2 cellular contexts compared by ENCODE assay signal in genomic region chr11:107825875-107826274, GRCh38.
TF ChIP-seq lines count a peak whose summit lies in the region.

No MANE protein-coding gene starts in this region.

TF ChIP-seq in A549, 52 proteins besides CTCF, POLR2A, EP300 and RAD21 (continued from another document):
- TF ChIP-seq, protein P1, sequence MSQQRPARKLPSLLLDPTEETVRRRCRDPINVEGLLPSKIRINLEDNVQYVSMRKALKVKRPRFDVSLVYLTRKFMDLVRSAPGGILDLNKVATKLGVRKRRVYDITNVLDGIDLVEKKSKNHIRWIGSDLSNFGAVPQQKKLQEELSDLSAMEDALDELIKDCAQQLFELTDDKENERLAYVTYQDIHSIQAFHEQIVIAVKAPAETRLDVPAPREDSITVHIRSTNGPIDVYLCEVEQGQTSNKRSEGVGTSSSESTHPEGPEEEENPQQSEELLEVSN (IDR thresholded peaks at IDR 0.05; ENCODE audit: borderline replicate concordance, low read depth), result no peak

TF ChIP-seq in GM12878, 131 proteins besides CTCF, POLR2A, EP300 and RAD21:
- no peak for TF ChIP-seq IRF3 (IDR thresholded peaks at IDR 0.05)
- TF ChIP-seq ZNF384 (IDR thresholded peaks at IDR 0.05; ENCODE audit: borderline replicate concordance, low read depth, low read length), result no peak
- TF ChIP-seq, protein P2, sequence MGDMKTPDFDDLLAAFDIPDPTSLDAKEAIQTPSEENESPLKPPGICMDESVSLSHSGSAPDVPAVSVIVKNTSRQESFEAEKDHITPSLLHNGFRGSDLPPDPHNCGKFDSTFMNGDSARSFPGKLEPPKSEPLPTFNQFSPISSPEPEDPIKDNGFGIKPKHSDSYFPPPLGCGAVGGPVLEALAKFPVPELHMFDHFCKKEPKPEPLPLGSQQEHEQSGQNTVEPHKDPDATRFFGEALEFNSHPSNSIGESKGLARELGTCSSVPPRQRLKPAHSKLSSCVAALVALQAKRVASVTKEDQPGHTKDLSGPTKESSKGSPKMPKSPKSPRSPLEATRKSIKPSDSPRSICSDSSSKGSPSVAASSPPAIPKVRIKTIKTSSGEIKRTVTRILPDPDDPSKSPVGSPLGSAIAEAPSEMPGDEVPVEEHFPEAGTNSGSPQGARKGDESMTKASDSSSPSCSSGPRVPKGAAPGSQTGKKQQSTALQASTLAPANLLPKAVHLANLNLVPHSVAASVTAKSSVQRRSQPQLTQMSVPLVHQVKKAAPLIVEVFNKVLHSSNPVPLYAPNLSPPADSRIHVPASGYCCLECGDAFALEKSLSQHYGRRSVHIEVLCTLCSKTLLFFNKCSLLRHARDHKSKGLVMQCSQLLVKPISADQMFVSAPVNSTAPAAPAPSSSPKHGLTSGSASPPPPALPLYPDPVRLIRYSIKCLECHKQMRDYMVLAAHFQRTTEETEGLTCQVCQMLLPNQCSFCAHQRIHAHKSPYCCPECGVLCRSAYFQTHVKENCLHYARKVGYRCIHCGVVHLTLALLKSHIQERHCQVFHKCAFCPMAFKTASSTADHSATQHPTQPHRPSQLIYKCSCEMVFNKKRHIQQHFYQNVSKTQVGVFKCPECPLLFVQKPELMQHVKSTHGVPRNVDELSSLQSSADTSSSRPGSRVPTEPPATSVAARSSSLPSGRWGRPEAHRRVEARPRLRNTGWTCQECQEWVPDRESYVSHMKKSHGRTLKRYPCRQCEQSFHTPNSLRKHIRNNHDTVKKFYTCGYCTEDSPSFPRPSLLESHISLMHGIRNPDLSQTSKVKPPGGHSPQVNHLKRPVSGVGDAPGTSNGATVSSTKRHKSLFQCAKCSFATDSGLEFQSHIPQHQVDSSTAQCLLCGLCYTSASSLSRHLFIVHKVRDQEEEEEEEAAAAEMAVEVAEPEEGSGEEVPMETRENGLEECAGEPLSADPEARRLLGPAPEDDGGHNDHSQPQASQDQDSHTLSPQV (IDR thresholded peaks at IDR 0.05), result no peak
- TF ChIP-seq TCF3 (IDR thresholded peaks at IDR 0.05; ENCODE audit: borderline replicate concordance, insufficient read depth, low read depth, low read length), result no peak
- TF ChIP-seq SKIL (IDR thresholded peaks at IDR 0.05; ENCODE audit: low read depth, poor library complexity, severe bottlenecking), result no peak
- TF ChIP-seq PML (IDR thresholded peaks at IDR 0.05; ENCODE audit: low read length), result no peak
- TF ChIP-seq SREBF2 (IDR thresholded peaks at IDR 0.05; ENCODE audit: low read length), result no peak
- no peak for TF ChIP-seq RB1 (IDR thresholded peaks at IDR 0.05; ENCODE audit: borderline replicate concordance)
- no peak for TF ChIP-seq POLR2AphosphoS5 (IDR thresholded peaks at IDR 0.05; ENCODE audit: low read length)
- TF ChIP-seq MEF2B (IDR thresholded peaks at IDR 0.05; ENCODE audit: partially characterized antibody, poor library complexity, severe bottlenecking), result no peak
- TF ChIP-seq ETV6 (conservative IDR thresholded peaks at IDR 0.05 in 1 of 2, IDR thresholded peaks at IDR 0.05 in 1 of 2; ENCODE audit: borderline replicate concordance in 1 of 2, low read depth in 1 of 2), result no peak
- no peak for TF ChIP-seq PAX5 (IDR thresholded peaks at IDR 0.05; ENCODE audit: borderline replicate concordance, low read depth, low read length)
- TF ChIP-seq FOS (IDR thresholded peaks at IDR 0.05; ENCODE audit: borderline replicate concordance, extremely low read depth, insufficient read length), result no peak
- TF ChIP-seq MEF2A (IDR thresholded peaks at IDR 0.05; ENCODE audit: insufficient read depth, low read depth, low read length), result no peak
- TF ChIP-seq CHD4 (IDR thresholded peaks at IDR 0.05), result no peak
- no peak for TF ChIP-seq CEBPZ (IDR thresholded peaks at IDR 0.05; ENCODE audit: low read depth, low read length)
- TF ChIP-seq SRF (IDR thresholded peaks at IDR 0.05; ENCODE audit: low read depth in 2 of 2, low read length in 2 of 2), result no peak
- TF ChIP-seq NR2C2 (IDR thresholded peaks at IDR 0.05; ENCODE audit: borderline replicate concordance, control insufficient read depth, insufficient read length, low read depth), result no peak
- TF ChIP-seq USF2 (IDR thresholded peaks at IDR 0.05; ENCODE audit: borderline replicate concordance, low read depth, low read length), result no peak
- TF ChIP-seq MYC (IDR thresholded peaks at IDR 0.05; ENCODE audit: insufficient read depth, insufficient read length, insufficient replicate concordance, low read length, severe bottlenecking), result no peak
